ENCODE assay signal across 18 cellular contexts in genomic region chr4:79540143-79540542, GRCh38.
"Had no signal": no experiment of that assay in that cellular context is flagged by ENCODE, and none has a peak within 500 bp of the region (broad histone marks: within the 10 kb centered on the region; RNA-seq: fewer than 3 reads in every experiment).

No MANE protein-coding gene starts in this region.

- H3K4me1 ChIP-seq: gastrocnemius medialis, left ventricle myocardium inferior, tibial artery had no signal

- H3K9me3 ChIP-seq: esophagus muscularis mucosa, gastrocnemius medialis, tibial artery had no signal

- ATAC-seq: gastrocnemius medialis, natural killer cell had no signal

- H3K4me1 Mint-ChIP-seq: activated naive CD8-positive, alpha-beta T cell treated with anti-CD3 and anti-CD28 coated beads, Interleukin-2, amount 10 ng/mL, durations not matched to agents 7 days and 5 days; natural killer cell had no signal

- H3K27ac Mint-ChIP-seq: activated naive CD8-positive, alpha-beta T cell treated with anti-CD3 and anti-CD28 coated beads, Interleukin-2, amount 10 ng/mL, durations not matched to agents 7 days and 5 days; natural killer cell; progenitor cell of endocrine pancreas; stimulated activated naive CD8-positive, alpha-beta T cell treated with anti-CD3 and anti-CD28 coated beads, Interleukin-15, Interleukin-2, amounts not matched to agents 100 ng/mL and 50 ng/mL, for 24 hours had no signal

- DNase-seq: activated CD8-positive, alpha-beta memory T cell treated with anti-CD3 and anti-CD28 coated beads, Interleukin-2, amount 50 U/mL, for 4 hours; activated naive CD4-positive, alpha-beta T cell treated with Interleukin-2 at 50 U/mL for 16 hours; activated naive CD8-positive, alpha-beta T cell treated with anti-CD3 and anti-CD28 coated beads, Interleukin-2, amount 10 ng/mL, durations not matched to agents 7 days and 5 days; activated T-cell treated with anti-CD3 and anti-CD28 coated beads, Interleukin-2, amount 50 U/mL, for 4 hours; amygdala; cerebellar nuclear complex; gastrocnemius medialis; hypothalamus; left ventricle myocardium inferior; midbrain; natural killer cell; retina; stimulated activated CD4-positive, alpha-beta T cell treated with anti-CD3 and anti-CD28 coated beads, Interleukin-4, amount 100 ng/mL, for 24 hours; tibial artery had no signal

- H3K27ac ChIP-seq: coronary artery, esophagus muscularis mucosa, gastrocnemius medialis, left ventricle myocardium inferior, tibial artery had no signal

- H3K9me3 Mint-ChIP-seq: activated naive CD8-positive, alpha-beta T cell treated with anti-CD3 and anti-CD28 coated beads, Interleukin-2, amount 10 ng/mL, durations not matched to agents 7 days and 5 days had no signal

- H3K4me3 ChIP-seq: coronary artery, esophagus muscularis mucosa, gastrocnemius medialis, left ventricle myocardium inferior, tibial artery had no signal

- H3K27me3 ChIP-seq: esophagus muscularis mucosa, gastrocnemius medialis, tibial artery had no signal

- H3K36me3 ChIP-seq: esophagus muscularis mucosa, gastrocnemius medialis, left ventricle myocardium inferior, tibial artery had no signal

- H3K4me3 Mint-ChIP-seq: activated naive CD8-positive, alpha-beta T cell treated with anti-CD3 and anti-CD28 coated beads, Interleukin-2, amount 10 ng/mL, durations not matched to agents 7 days and 5 days; activated T-cell treated with anti-CD3 and anti-CD28 coated beads, Interleukin-2, amount 50 U/mL, for 4 hours; natural killer cell; stimulated activated naive CD8-positive, alpha-beta T cell treated with anti-CD3 and anti-CD28 coated beads, Interleukin-15, Interleukin-2, amounts not matched to agents 100 ng/mL and 50 ng/mL, for 24 hours had no signal

- H3K36me3 Mint-ChIP-seq: activated naive CD8-positive, alpha-beta T cell treated with anti-CD3 and anti-CD28 coated beads, Interleukin-2, amount 10 ng/mL, durations not matched to agents 7 days and 5 days; natural killer cell had no signal

- H3K27me3 Mint-ChIP-seq: progenitor cell of endocrine pancreas had no signal
